28 cellular contexts compared by ENCODE assay signal in genomic region chr13:68264692-68265091, GRCh38.
"Had no signal": no experiment of that assay in that cellular context is flagged by ENCODE, and none has a peak within 500 bp of the region (broad histone marks: within the 10 kb centered on the region; RNA-seq: fewer than 3 reads in every experiment).

No MANE protein-coding gene starts in this region.

- H3K9me3 Mint-ChIP-seq: stimulated activated memory B cell treated with anti-CD40 and anti-IgM and Interleukin-4, amounts not matched to agents 10 μg/mL and 1 μg/mL and 100 μg/mL, for 72 hours; stimulated activated naive CD8-positive, alpha-beta T cell treated with anti-CD3 and anti-CD28 coated beads, Interleukin-15, Interleukin-2, amounts not matched to agents 100 ng/mL and 50 ng/mL, for 24 hours; type B pancreatic cell had no signal

- H3K9me3 ChIP-seq: stomach, suprapubic skin, testis, thoracic aorta, thyroid gland, tibial artery, tibial nerve, transverse colon, upper lobe of left lung, upper lobe of right lung, uterus, vagina had no signal

- H3K4me3 ChIP-seq: stomach, suprapubic skin, testis, thoracic aorta, thyroid gland, tibial artery, tibial nerve, transverse colon, upper lobe of left lung, upper lobe of right lung, uterus, vagina had no signal

- H3K27ac ChIP-seq: stomach, suprapubic skin, testis, thoracic aorta, thyroid gland, tibial artery, tibial nerve, transverse colon, upper lobe of left lung, upper lobe of right lung, uterus, vagina had no signal

- H3K36me3 ChIP-seq: stomach, suprapubic skin, thoracic aorta, thyroid gland, tibial artery, tibial nerve, transverse colon, upper lobe of left lung, upper lobe of right lung, uterus, vagina had no signal

- H3K4me1 ChIP-seq: stomach, suprapubic skin, testis, thyroid gland, tibial artery, tibial nerve, transverse colon, upper lobe of left lung, upper lobe of right lung, uterus, vagina had no signal

- ATAC-seq: stimulated activated effector memory CD8-positive, alpha-beta T cell treated with anti-CD3 and anti-CD28 coated beads, Interleukin-12 subunit alpha, Interleukin-12 subunit beta, amount 100 ng/mL, for 72 hours; stimulated activated memory B cell treated with anti-CD40 and anti-IgM and Interleukin-4, amounts not matched to agents 10 μg/mL and 1 μg/mL and 100 μg/mL, for 72 hours; stimulated activated naive B cell treated with anti-CD40 and anti-IgM and Interleukin-4, amounts not matched to agents 10 μg/mL and 1 μg/mL and 100 μg/mL, for 72 hours; stimulated activated naive CD8-positive, alpha-beta T cell treated with anti-CD3 and anti-CD28 coated beads, Interleukin-15, amount 100 ng/mL, for 72 hours; stimulated activated naive CD8-positive, alpha-beta T cell treated with anti-CD3 and anti-CD28 coated beads, Interleukin-15, Interleukin-2, amounts not matched to agents 100 U/mL and 50 U/mL, for 24 hours; upper lobe of right lung had no signal

- DNase-seq: stimulated activated CD4-positive, alpha-beta T cell treated with anti-CD3 and anti-CD28 coated beads, Interleukin-2, amount 100 ng/mL, for 48 hours; stimulated activated CD4-positive, alpha-beta T cell treated with anti-CD3 and anti-CD28 coated beads, Interleukin-4, amount 100 ng/mL, for 1 hour; stimulated activated CD4-positive, alpha-beta T cell treated with anti-CD3 and anti-CD28 coated beads, Interleukin-4, amount 100 ng/mL, for 24 hours; stimulated activated CD4-positive, alpha-beta T cell treated with anti-CD3 and anti-CD28 coated beads, Interleukin-4, amount 100 ng/mL, for 4 hours; stimulated activated CD8-positive, alpha-beta memory T cell treated with anti-CD3 and anti-CD28 coated beads, Interleukin-4, amount 100 ng/mL, for 48 hours; stimulated activated naive B cell treated with anti-CD40 and anti-IgM and Interleukin-4, amounts not matched to agents 10 μg/mL and 1 μg/mL and 100 μg/mL, for 72 hours; stimulated activated naive CD4-positive, alpha-beta T cell; stimulated activated naive CD4-positive, alpha-beta T cell treated with Interleukin-2 at 50 U/mL for 16 hours; stimulated activated naive CD8-positive, alpha-beta T cell treated with anti-CD3 and anti-CD28 coated beads, Interleukin-15, amount 100 ng/mL, for 72 hours; stimulated activated naive CD8-positive, alpha-beta T cell treated with anti-CD3 and anti-CD28 coated beads, Interleukin-15, Interleukin-2, amounts not matched to agents 100 U/mL and 50 U/mL, for 24 hours; stomach; substantia nigra; testis; thyroid gland; tibial artery; transverse colon; trophoblast cell; upper lobe of left lung; upper lobe of right lung; uterus had no signal

- H3K27ac Mint-ChIP-seq: stimulated activated effector memory CD8-positive, alpha-beta T cell treated with anti-CD3 and anti-CD28 coated beads, Interleukin-12 subunit alpha, Interleukin-12 subunit beta, amount 100 ng/mL, for 72 hours; stimulated activated memory B cell treated with anti-CD40 and anti-IgM and Interleukin-4, amounts not matched to agents 10 μg/mL and 1 μg/mL and 100 μg/mL, for 72 hours; stimulated activated naive B cell treated with anti-CD40 and anti-IgM and Interleukin-4, amounts not matched to agents 10 μg/mL and 1 μg/mL and 100 μg/mL, for 72 hours; stimulated activated naive CD8-positive, alpha-beta T cell treated with anti-CD3 and anti-CD28 coated beads, Interleukin-15, amount 100 ng/mL, for 72 hours; stimulated activated naive CD8-positive, alpha-beta T cell treated with anti-CD3 and anti-CD28 coated beads, Interleukin-15, Interleukin-2, amounts not matched to agents 100 ng/mL and 50 ng/mL, for 24 hours; type B pancreatic cell had no signal

- H3K27me3 Mint-ChIP-seq: stimulated activated memory B cell treated with anti-CD40 and anti-IgM and Interleukin-4, amounts not matched to agents 10 μg/mL and 1 μg/mL and 100 μg/mL, for 72 hours; stimulated activated naive B cell treated with anti-CD40 and anti-IgM and Interleukin-4, amounts not matched to agents 10 μg/mL and 1 μg/mL and 100 μg/mL, for 72 hours; stimulated activated naive CD8-positive, alpha-beta T cell treated with anti-CD3 and anti-CD28 coated beads, Interleukin-15, amount 100 ng/mL, for 72 hours; stimulated activated naive CD8-positive, alpha-beta T cell treated with anti-CD3 and anti-CD28 coated beads, Interleukin-15, Interleukin-2, amounts not matched to agents 100 ng/mL and 50 ng/mL, for 24 hours; type B pancreatic cell had no signal

- H3K4me1 Mint-ChIP-seq: stimulated activated effector memory CD8-positive, alpha-beta T cell treated with anti-CD3 and anti-CD28 coated beads, Interleukin-12 subunit alpha, Interleukin-12 subunit beta, amount 100 ng/mL, for 72 hours; stimulated activated memory B cell treated with anti-CD40 and anti-IgM and Interleukin-4, amounts not matched to agents 10 μg/mL and 1 μg/mL and 100 μg/mL, for 72 hours; stimulated activated naive B cell treated with anti-CD40 and anti-IgM and Interleukin-4, amounts not matched to agents 10 μg/mL and 1 μg/mL and 100 μg/mL, for 72 hours; stimulated activated naive CD8-positive, alpha-beta T cell treated with anti-CD3 and anti-CD28 coated beads, Interleukin-15, amount 100 ng/mL, for 72 hours had no signal

- H3K4me3 Mint-ChIP-seq: stimulated activated effector memory CD8-positive, alpha-beta T cell treated with anti-CD3 and anti-CD28 coated beads, Interleukin-12 subunit alpha, Interleukin-12 subunit beta, amount 100 ng/mL, for 72 hours; stimulated activated memory B cell treated with anti-CD40 and anti-IgM and Interleukin-4, amounts not matched to agents 10 μg/mL and 1 μg/mL and 100 μg/mL, for 72 hours; stimulated activated naive B cell treated with anti-CD40 and anti-IgM and Interleukin-4, amounts not matched to agents 10 μg/mL and 1 μg/mL and 100 μg/mL, for 72 hours; stimulated activated naive CD8-positive, alpha-beta T cell treated with anti-CD3 and anti-CD28 coated beads, Interleukin-15, amount 100 ng/mL, for 72 hours; stimulated activated naive CD8-positive, alpha-beta T cell treated with anti-CD3 and anti-CD28 coated beads, Interleukin-15, Interleukin-2, amounts not matched to agents 100 ng/mL and 50 ng/mL, for 24 hours; type B pancreatic cell had no signal

- H3K36me3 Mint-ChIP-seq: stimulated activated effector memory CD8-positive, alpha-beta T cell treated with anti-CD3 and anti-CD28 coated beads, Interleukin-12 subunit alpha, Interleukin-12 subunit beta, amount 100 ng/mL, for 72 hours; stimulated activated memory B cell treated with anti-CD40 and anti-IgM and Interleukin-4, amounts not matched to agents 10 μg/mL and 1 μg/mL and 100 μg/mL, for 72 hours; stimulated activated naive B cell treated with anti-CD40 and anti-IgM and Interleukin-4, amounts not matched to agents 10 μg/mL and 1 μg/mL and 100 μg/mL, for 72 hours; type B pancreatic cell had no signal

- H3K27me3 ChIP-seq: stomach, suprapubic skin, testis, thyroid gland, tibial artery, tibial nerve, transverse colon, upper lobe of left lung, upper lobe of right lung, uterus, vagina had no signal
